Comparison of ENCODE assay signal across 17 cellular contexts in genomic region chr18:5142859-5143258, GRCh38.
"Had no signal": no experiment of that assay in that cellular context is flagged by ENCODE, and none has a peak within 500 bp of the region (broad histone marks: within the 10 kb centered on the region; RNA-seq: fewer than 3 reads in every experiment).

No MANE protein-coding gene starts in this region.

- H3K4me3 ChIP-seq: gastroesophageal sphincter, heart left ventricle, prostate gland, right atrium auricular region, tibial artery had no signal

- H3K36me3 ChIP-seq: gastroesophageal sphincter, heart left ventricle, prostate gland, right atrium auricular region, tibial artery had no signal

- H3K27me3 ChIP-seq: gastroesophageal sphincter, heart left ventricle, right atrium auricular region, tibial artery had no signal

- DNase-seq: activated CD4-positive, alpha-beta T cell treated with anti-CD3 and anti-CD28 coated beads for 36 hours; activated CD4-positive, alpha-beta T cell treated with anti-CD3 and anti-CD28 coated beads, Interleukin-2, amount 50 U/mL, for 48 hours; activated gamma-delta T cell; cerebellar nuclear complex; cortex of kidney; heart left ventricle; immature natural killer cell; kidney glomerular epithelial cell; stimulated activated CD4-positive, alpha-beta T cell treated with anti-CD3 and anti-CD28 coated beads, Interleukin-12 subunit alpha, Interleukin-12 subunit beta, amount 100 ng/mL, for 4 hours; stimulated activated CD4-positive, alpha-beta T cell treated with anti-CD3 and anti-CD28 coated beads, Interleukin-1b, Interleukin-23, amount 100 ng/mL, for 48 hours; stimulated activated CD8-positive, alpha-beta memory T cell treated with anti-CD3 and anti-CD28 coated beads, Interleukin-4, amount 100 ng/mL, for 48 hours; tibial artery had no signal

- H3K27ac ChIP-seq: gastroesophageal sphincter, heart left ventricle, prostate gland, right atrium auricular region, tibial artery had no signal

- ATAC-seq: activated CD4-positive, alpha-beta T cell treated with anti-CD3 and anti-CD28 coated beads for 36 hours; esophagus mucosa; gastroesophageal sphincter; heart left ventricle; WTC11 had no signal

- H3K9me3 ChIP-seq: heart left ventricle, prostate gland, right atrium auricular region, tibial artery had no signal
